Comparison of ENCODE assay signal across 20 cellular contexts in the genomic region with DNA sequence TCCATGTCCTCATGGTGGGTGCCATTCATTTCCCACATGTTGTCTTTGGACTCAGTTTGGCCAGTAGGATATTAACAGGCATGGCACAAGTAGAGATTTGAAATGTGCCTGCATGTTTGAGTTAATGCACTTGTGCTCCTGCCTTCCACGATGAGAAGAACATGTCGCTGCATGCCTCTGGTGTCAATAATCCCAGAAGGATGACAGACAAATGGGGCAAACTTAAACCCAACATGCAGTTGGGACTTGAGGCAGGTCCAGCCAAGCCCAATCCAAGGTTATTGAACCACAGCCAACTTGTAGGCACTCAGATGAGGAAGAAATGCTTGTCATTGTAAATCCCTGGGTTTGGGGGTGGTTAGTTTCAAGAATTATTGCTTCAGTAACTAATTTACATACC.
"Had no signal": no experiment of that assay in that cellular context is flagged by ENCODE, and none has a peak within 500 bp of the region (broad histone marks: within the 10 kb centered on the region; RNA-seq: fewer than 3 reads in every experiment).

No MANE protein-coding gene starts in this region.

- ATAC-seq: activated CD8-positive, alpha-beta T cell treated with anti-CD3 and anti-CD28 coated beads, Interleukin-2, amount 10 ng/mL, durations not matched to agents 7 days and 5 days; natural killer cell treated with Interleukin-12 subunit alpha and Interleukin-12 subunit beta and Interleukin-15 and Interleukin-18, amount 100 ng/mL, for 72 hours had no signal

- H3K9me3 ChIP-seq: colonic mucosa, tibial artery, uterus had no signal

- H3K36me3 ChIP-seq: colonic mucosa, tibial artery, uterus had no signal

- H3K4me3 ChIP-seq: colonic mucosa, tibial artery, uterus had no signal

- H3K4me1 ChIP-seq: colonic mucosa, tibial artery, uterus had no signal

- FAIRE-seq: endometrium had no signal

- H3K27me3 ChIP-seq: colonic mucosa, tibial artery, uterus had no signal

- DNase-seq: activated CD4-positive, alpha-beta T cell treated with anti-CD3 and anti-CD28 coated beads, Interleukin-2, amount 10 ng/mL, durations not matched to agents 24 days and 14 days; activated CD4-positive, CD25-positive, alpha-beta regulatory T cell; activated CD8-positive, alpha-beta memory T cell treated with anti-CD3 and anti-CD28 coated beads, Interleukin-2, amount 50 U/mL, for 4 hours; activated CD8-positive, alpha-beta T cell treated with anti-CD3 and anti-CD28 coated beads, Interleukin-2, amount 10 ng/mL, durations not matched to agents 7 days and 5 days; activated effector memory CD4-positive, alpha-beta T cell treated with anti-CD3 and anti-CD28 coated beads, Interleukin-2, amount 50 U/mL, for 16 hours; activated T-cell treated with anti-CD3 and anti-CD28 coated beads, Interleukin-2, amount 50 U/mL, for 48 hours; amniotic stem cell; central memory CD4-positive, alpha-beta T cell; colonic mucosa; foreskin fibroblast; glutamatergic neuron; hypothalamus; mesendoderm; occipital lobe; stimulated activated CD4-positive, alpha-beta T cell treated with anti-CD3 and anti-CD28 coated beads, Interleukin-2, amount 100 ng/mL, for 48 hours; stimulated activated naive CD4-positive, alpha-beta T cell; tibial artery; uterus had no signal

- H3K27ac ChIP-seq: colonic mucosa, tibial artery, uterus had no signal
